In genomic region chr11:3825473-3826154, GRCh38 we compare ENCODE assay signal across 1 cellular context.
TF ChIP-seq lines count a peak whose summit lies in the region.

No MANE protein-coding gene starts in this region.

TF ChIP-seq in GM23338, 12 proteins besides CTCF, POLR2A, EP300 and RAD21:
- TF ChIP-seq EZH2 (IDR thresholded peaks at IDR 0.05; ENCODE audit: low read depth, unreplicated experiment) (no peak), STAT1 (IDR thresholded peaks at IDR 0.05; ENCODE audit: unreplicated experiment) (no peak), REST (IDR thresholded peaks at IDR 0.05; ENCODE audit: unreplicated experiment) (no peak), NANOG (IDR thresholded peaks at IDR 0.05; ENCODE audit: borderline replicate concordance) (no peak), JUNB (IDR thresholded peaks at IDR 0.05; ENCODE audit: unreplicated experiment) (no peak)
